In genomic region chr10:74928742-74929191, GRCh38 we compare ENCODE assay signal across 12 cellular contexts.
DNase-seq lines count a peak whose midpoint lies in the region; ATAC-seq and TF ChIP-seq lines count a peak whose summit lies in the region.
"Had no signal": no experiment of that assay in that cellular context is flagged by ENCODE, and none has a peak within 500 bp of the region (broad histone marks: within the 10 kb centered on the region; RNA-seq: fewer than 3 reads in every experiment).

No MANE protein-coding gene starts in this region.

- H3K9ac ChIP-seq in GM23248: peak overlapping the region; percentile 66
- H3K9ac ChIP-seq: parathyroid adenoma had no signal

- H3K4me1 ChIP-seq in GM23248 (ENCODE audit: insufficient read depth) (peaks cover 51% of the 10 kb centered on the region), right lobe of liver (peaks cover 0 to 11% (median 0%) of the 10 kb centered on the region in 4 donors), thyroid gland (peaks cover 60 to 65% of the 10 kb centered on the region in 2 donors)
- H3K4me1 ChIP-seq: HAP-1 had no signal

- H3K4me1 Mint-ChIP-seq in brain: peaks cover 94% of the 10 kb centered on the region

- H3K27ac ChIP-seq in GM23248 (peak overlapping the region; percentile 87), right lobe of liver (peak overlapping the region in 1 of 3 donors; percentile 20), thyroid gland (peak overlapping the region; percentile 1 to 36 (median 8))
- H3K27ac ChIP-seq: parathyroid adenoma had no signal

- H3K36me3 ChIP-seq in GM23248 (ENCODE audit: low read depth) (no peaks in the 10 kb centered on the region), right lobe of liver (no peaks in the 10 kb centered on the region), thyroid gland (no peaks in the 10 kb centered on the region)
- H3K36me3 ChIP-seq: HAP-1 had no signal

- H3K9me3 Mint-ChIP-seq in brain: no peaks in the 10 kb centered on the region
- H3K9me3 Mint-ChIP-seq: CD4-positive, alpha-beta T cell had no signal

- no peaks in the 10 kb centered on the region for H4K20me1 ChIP-seq in GM23248 (ENCODE audit: insufficient read depth)

- H3K4me2 ChIP-seq in GM23248 (ENCODE audit: unreplicated experiment): peak overlapping the region; percentile 74

- intact Hi-C loops in right lobe of liver (cut with DNase I): no loop called here
- intact Hi-C loops in thyroid gland (cut with DNase I): no loop called here

- H3K36me3 Mint-ChIP-seq in brain: no peaks in the 10 kb centered on the region

- peak overlapping the region; percentile 50 for H3K4me3 ChIP-seq in GM23248
- no peak overlapping the region for H3K4me3 ChIP-seq in right lobe of liver
- H3K4me3 ChIP-seq in thyroid gland (replicated peaks in 1 of 3): no peak overlapping the region
- H3K4me3 ChIP-seq: HAP-1 had no signal

- no peaks in the 10 kb centered on the region for H3K9me2 ChIP-seq in GM23248 (ENCODE audit: insufficient read depth)

- H2AFZ ChIP-seq in GM23248: no peak overlapping the region
- H2AFZ ChIP-seq: parathyroid adenoma had no signal

- H3F3A ChIP-seq in GM23248 (ENCODE audit: insufficient read depth): peaks cover 50% of the 10 kb centered on the region

- H3K27me3 Mint-ChIP-seq in brain: no peaks in the 10 kb centered on the region
- H3K27me3 Mint-ChIP-seq: CD4-positive, alpha-beta T cell had no signal

- TF ChIP-seq CTCF in brain (conservative IDR thresholded peaks at IDR 0.05): no peak
- TF ChIP-seq CTCF in right lobe of liver (IDR thresholded peaks at IDR 0.05): no peak
- TF ChIP-seq CTCF in thyroid gland (IDR thresholded peaks at IDR 0.05): no peak

- H3K27ac Mint-ChIP-seq in brain: peak overlapping the region in 3 of 5 experiments; percentile 27 to 83 (median 63)
- H3K27ac Mint-ChIP-seq: CD4-positive, alpha-beta T cell had no signal

- H3K27me3 ChIP-seq in GM23248 (replicated peaks; ENCODE audit: insufficient read depth) (no peaks in the 10 kb centered on the region), right lobe of liver (no peaks in the 10 kb centered on the region), thyroid gland (no peaks in the 10 kb centered on the region)

- H3K79me2 ChIP-seq in GM23248 (ENCODE audit: insufficient read depth): peaks cover 67% of the 10 kb centered on the region

- 8% methylated on average over 2 of the region's 2 CpGs for WGBS in GM23248 (ENCODE audit: low coverage in 1 of 2, low lambda C conversion rate in 2 of 2, missing lambda C conversion rate in 2 of 2), 2 experiments
- WGBS in right lobe of liver (ENCODE audit: insufficient coverage, low coverage, low lambda C conversion rate, missing lambda C conversion rate): 38% methylated on average over 2 of the region's 2 CpGs
- WGBS in thyroid gland, 2 donors: 89 to 90% methylated on average over 2 of the region's 2 CpGs

- TF ChIP-seq POLR2A in right lobe of liver (IDR thresholded peaks at IDR 0.05): no peak
- TF ChIP-seq POLR2A in thyroid gland (IDR thresholded peaks at IDR 0.05): no peak

- DNase-seq in GM23248 (peak; percentile 62), right lobe of liver (no peak), thyroid gland (no peak), NCI-H187 treated with DMSO at 0.1 percent for 48 hours (lab: John Stamatoyannopoulos, UW) (no peak), DMS79 treated with DMSO at 0.1 percent for 48 hours (lab: John Stamatoyannopoulos, UW) (no peak)
- DNase-seq: caudate nucleus; CD4-positive, alpha-beta T cell; NCI-H2171 treated with DMSO at 0.1 percent for 48 hours had no signal

- in situ Hi-C loops in GM23248 (cut with MboI): no loop called here

- ATAC-seq in right lobe of liver (peak; percentile 15 to 45 (median 36)), GM19463 (IDR thresholded peaks at IDR 0.05; ENCODE audit: unreplicated experiment) (no peak)

- H3K9me3 ChIP-seq in GM23248 (ENCODE audit: low read depth): no peaks in the 10 kb centered on the region
- no peaks in the 10 kb centered on the region for H3K9me3 ChIP-seq in right lobe of liver
- H3K9me3 ChIP-seq in thyroid gland: no peaks in the 10 kb centered on the region
- H3K9me3 ChIP-seq: HAP-1 had no signal

- no peak overlapping the region for H3K4me3 Mint-ChIP-seq in brain
- H3K4me3 Mint-ChIP-seq: CD4-positive, alpha-beta T cell had no signal
